In the genomic region with DNA sequence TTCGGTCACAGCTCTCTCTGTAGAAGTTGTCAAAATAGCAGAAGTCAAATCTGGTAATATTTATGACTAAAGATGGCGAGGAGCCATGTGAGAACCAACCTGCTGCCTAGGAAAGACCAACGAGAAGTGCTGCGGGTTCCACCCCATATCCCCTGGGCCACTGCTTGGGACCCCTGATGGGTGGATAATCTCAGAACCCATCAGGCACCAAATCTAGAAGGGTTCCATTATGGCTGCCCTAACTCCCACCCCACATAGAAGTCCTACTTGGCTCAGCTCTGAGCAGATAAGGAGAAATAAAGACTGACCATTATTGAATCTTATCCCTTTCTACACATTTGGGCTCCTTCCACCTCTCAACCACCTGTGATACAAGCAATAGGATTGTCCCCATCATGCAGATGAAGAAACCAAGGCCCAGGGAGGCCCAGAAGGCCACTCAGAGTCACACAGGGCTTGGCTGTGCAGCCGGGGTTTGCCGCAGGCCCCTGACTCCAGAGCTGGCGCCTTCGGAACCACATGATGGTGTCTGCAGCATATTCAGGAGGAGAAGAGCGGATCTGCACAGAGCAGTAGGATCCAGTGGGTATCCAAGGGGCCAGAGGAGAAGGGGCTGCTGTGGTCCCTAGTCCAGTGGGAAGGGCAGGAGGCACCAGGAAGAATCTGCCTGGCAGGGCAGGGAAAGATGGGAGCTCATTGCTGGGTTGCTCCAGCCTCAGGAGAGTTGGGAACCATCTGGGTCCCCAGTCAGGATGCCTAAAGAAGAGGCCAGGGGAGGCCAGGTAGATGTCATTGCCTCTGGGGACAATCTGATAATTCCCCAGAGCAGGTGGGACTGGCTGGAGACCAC, we compare ENCODE assay signal across 17 cellular contexts. TPM values are rescaled to one million over a fixed set of nuclear protein-coding genes. Genes with fewer than 3 reads are reported as not detected.
DNase-seq lines count a peak whose midpoint lies in the region; ATAC-seq and TF ChIP-seq lines count a peak whose summit lies in the region.
"Had no signal": no experiment of that assay in that cellular context is flagged by ENCODE, and none has a peak within 500 bp of the region (broad histone marks: within the 10 kb centered on the region; RNA-seq: fewer than 3 reads in every experiment).

No MANE protein-coding gene starts in this region.

- 84 to 93% methylated on average over 9 of the region's 9 CpGs for WGBS in endodermal cell (ENCODE audit: insufficient coverage in 1 of 2, insufficient read length in 1 of 2), 2 experiments

- TF ChIP-seq CTCF in endodermal cell (conservative IDR thresholded peaks at IDR 0.05) (no peak), neural progenitor cell (IDR thresholded peaks at IDR 0.05) (no peak)

- H3K36me3 ChIP-seq in endodermal cell (ENCODE audit: control insufficient read depth, insufficient read depth, low read length) = no peaks in the 10 kb centered on the region
- no peaks in the 10 kb centered on the region for H3K36me3 ChIP-seq in neural progenitor cell

- no peaks in the 10 kb centered on the region for H3K36me3 Mint-ChIP-seq in endodermal cell (ENCODE audit: low read depth)
- H3K36me3 Mint-ChIP-seq in neural progenitor cell = no peaks in the 10 kb centered on the region
- no peaks in the 10 kb centered on the region for H3K36me3 Mint-ChIP-seq in stimulated activated effector memory CD8-positive, alpha-beta T cell treated with anti-CD3 and anti-CD28 coated beads, Interleukin-12 subunit alpha, Interleukin-12 subunit beta, amount 100 ng/mL, for 72 hours
- H3K36me3 Mint-ChIP-seq: CD4-positive, CD25-positive, alpha-beta regulatory T cell had no signal

- DNase-seq in activated CD8-positive, alpha-beta memory T cell treated with anti-CD3 and anti-CD28 coated beads, Interleukin-2, amount 50 U/mL, for 48 hours = peak; percentile 25
- no peak for DNase-seq in activated CD8-positive, alpha-beta memory T cell treated with anti-CD3 and anti-CD28 coated beads for 24 hours
- peak; percentile 29 for DNase-seq in endodermal cell
- DNase-seq in neural progenitor cell (ENCODE audit: low spot score) = no peak
- no peak for DNase-seq in stimulated activated effector memory CD8-positive, alpha-beta T cell treated with anti-CD3 and anti-CD28 coated beads, Interleukin-12 subunit alpha, Interleukin-12 subunit beta, amount 100 ng/mL, for 72 hours (ENCODE audit: low spot score in 2 of 2)
- no peak for DNase-seq in GM19240 (ENCODE audit: insufficient read length, low spot score)
- DNase-seq in HCEC 1CT = no peak
- no peak for DNase-seq in stimulated activated naive CD8-positive, alpha-beta T cell treated with anti-CD3 and anti-CD28 coated beads, Interleukin-15, Interleukin-2, amounts not matched to agents 100 U/mL and 50 U/mL, for 24 hours
- DNase-seq: BE2C, MM.1S, NCI-H1092 treated with DMSO at 0.1 percent for 48 hours, NCI-H146, NCI-H2029 treated with DMSO at 0.1 percent for 48 hours, NCI-H2171 treated with DMSO at 0.1 percent for 48 hours had no signal

- no peak overlapping the region for H3K4me2 ChIP-seq in neural progenitor cell

- H3K79me2 ChIP-seq in neural progenitor cell (ENCODE audit: low read depth) = no peaks in the 10 kb centered on the region

- H3K4me3 Mint-ChIP-seq in endodermal cell (no peak overlapping the region), neural progenitor cell (no peak overlapping the region)
- H3K4me3 Mint-ChIP-seq in stimulated activated effector memory CD8-positive, alpha-beta T cell treated with anti-CD3 and anti-CD28 coated beads, Interleukin-12 subunit alpha, Interleukin-12 subunit beta, amount 100 ng/mL, for 72 hours = no peak overlapping the region
- H3K4me3 Mint-ChIP-seq: CD4-positive, CD25-positive, alpha-beta regulatory T cell; IgD-negative memory B cell had no signal

- peaks cover 12% of the 10 kb centered on the region for H3K27me3 ChIP-seq in endodermal cell (ENCODE audit: control insufficient read depth, insufficient read depth, low read length, poor library complexity, severe bottlenecking)
- peaks cover 12% of the 10 kb centered on the region for H3K27me3 ChIP-seq in neural progenitor cell
- H3K27me3 ChIP-seq: BE2C had no signal

- no peaks in the 10 kb centered on the region for H3F3A ChIP-seq in neural progenitor cell (ENCODE audit: low read depth)

- H3K27me3 Mint-ChIP-seq in endodermal cell (ENCODE audit: insufficient read depth) = peaks cover 10% of the 10 kb centered on the region
- H3K27me3 Mint-ChIP-seq in neural progenitor cell (ENCODE audit: insufficient read depth, low read depth) = peaks cover 5% of the 10 kb centered on the region

- H2AFZ ChIP-seq in neural progenitor cell (replicated peaks) = no peak overlapping the region

- H3K4me1 Mint-ChIP-seq in endodermal cell (no peaks in the 10 kb centered on the region), neural progenitor cell (peaks cover 2% of the 10 kb centered on the region)
- no peaks in the 10 kb centered on the region for H3K4me1 Mint-ChIP-seq in stimulated activated effector memory CD8-positive, alpha-beta T cell treated with anti-CD3 and anti-CD28 coated beads, Interleukin-12 subunit alpha, Interleukin-12 subunit beta, amount 100 ng/mL, for 72 hours

- H3K4me3 ChIP-seq in endodermal cell (ENCODE audit: low read length) (no peak overlapping the region), neural progenitor cell (no peak overlapping the region)

- no peak overlapping the region for H3K27ac ChIP-seq in endodermal cell (ENCODE audit: low read depth, low read length)
- H3K27ac ChIP-seq in neural progenitor cell = no peak overlapping the region

- H3K9me3 ChIP-seq in endodermal cell (ENCODE audit: control insufficient read depth, low read length) (no peaks in the 10 kb centered on the region), neural progenitor cell (ENCODE audit: low read depth) (no peaks in the 10 kb centered on the region)
- H3K9me3 ChIP-seq: BE2C had no signal

- H3K27ac Mint-ChIP-seq in endodermal cell (no peak overlapping the region), neural progenitor cell (peak overlapping the region; percentile 26)
- H3K27ac Mint-ChIP-seq in stimulated activated effector memory CD8-positive, alpha-beta T cell treated with anti-CD3 and anti-CD28 coated beads, Interleukin-12 subunit alpha, Interleukin-12 subunit beta, amount 100 ng/mL, for 72 hours = peak overlapping the region; percentile 81
- H3K27ac Mint-ChIP-seq: IgD-negative memory B cell had no signal

- H4K20me1 ChIP-seq in neural progenitor cell (ENCODE audit: low read depth) = no peaks in the 10 kb centered on the region

- H3K9ac ChIP-seq in endodermal cell (ENCODE audit: extremely low read depth, low read length, poor library complexity, severe bottlenecking) (no peak overlapping the region), neural progenitor cell (no peak overlapping the region)

- H3K4me1 ChIP-seq in endodermal cell (ENCODE audit: control insufficient read depth, insufficient read depth, low read length) (no peaks in the 10 kb centered on the region), neural progenitor cell (no peaks in the 10 kb centered on the region)
- H3K4me1 ChIP-seq: BE2C had no signal

- no peaks in the 10 kb centered on the region for H3K9me3 Mint-ChIP-seq in endodermal cell
- peaks cover under 1% of the 10 kb centered on the region for H3K9me3 Mint-ChIP-seq in neural progenitor cell
- H3K9me3 Mint-ChIP-seq in stimulated activated effector memory CD8-positive, alpha-beta T cell treated with anti-CD3 and anti-CD28 coated beads, Interleukin-12 subunit alpha, Interleukin-12 subunit beta, amount 100 ng/mL, for 72 hours = no peaks in the 10 kb centered on the region
- H3K9me3 Mint-ChIP-seq: CD4-positive, CD25-positive, alpha-beta regulatory T cell; IgD-negative memory B cell had no signal

- ATAC-seq in stimulated activated effector memory CD8-positive, alpha-beta T cell treated with anti-CD3 and anti-CD28 coated beads, Interleukin-12 subunit alpha, Interleukin-12 subunit beta, amount 100 ng/mL, for 72 hours = no peak
- no peak for ATAC-seq in stimulated activated naive CD8-positive, alpha-beta T cell treated with anti-CD3 and anti-CD28 coated beads, Interleukin-15, Interleukin-2, amounts not matched to agents 100 U/mL and 50 U/mL, for 24 hours
- ATAC-seq: Panc1 had no signal

RNA-seq across cellular contexts. Expression of gene PCMTD2, which starts 9.6 kb away (rescaled TPM):
- total RNA-seq in endodermal cell = 100 to 1,000 TPM; 145 to 158 TPM
- 57.2 TPM for polyA plus RNA-seq in endodermal cell (2013, experiment 1 of 2)
- polyA plus RNA-seq in endodermal cell (2013, experiment 2 of 2) = 55.0 TPM
- total RNA-seq in neural progenitor cell (ENCODE audit: low replicate concordance) = 101 and 105 TPM in 2 replicates

Comparison
In these comparisons a context has a peak if more than half of its experiments do, and no peak if none do; other contexts are left out.
1. DNase-seq: peak in activated CD8-positive, alpha-beta memory T cell treated with anti-CD3 and anti-CD28 coated beads, Interleukin-2, amount 50 U/mL, for 48 hours (single experiment) and endodermal cell (single experiment); none in activated CD8-positive, alpha-beta memory T cell treated with anti-CD3 and anti-CD28 coated beads for 24 hours (single experiment), neural progenitor cell (single experiment), stimulated activated effector memory CD8-positive, alpha-beta T cell treated with anti-CD3 and anti-CD28 coated beads, Interleukin-12 subunit alpha, Interleukin-12 subunit beta, amount 100 ng/mL, for 72 hours (0 of 2), GM19240 (single experiment), HCEC 1CT (single experiment) and stimulated activated naive CD8-positive, alpha-beta T cell treated with anti-CD3 and anti-CD28 coated beads, Interleukin-15, Interleukin-2, amounts not matched to agents 100 U/mL and 50 U/mL, for 24 hours (single experiment).